20 cellular contexts compared by ENCODE assay signal in genomic region chr5:123350744-123351143, GRCh38.
A peak's percentile ranks its signal among the peaks of the same experiment; 100 is the strongest.
DNase-seq lines count a peak whose midpoint lies in the region; ATAC-seq and TF ChIP-seq lines count a peak whose summit lies in the region.
"Had no signal": no experiment of that assay in that cellular context is flagged by ENCODE, and none has a peak within 500 bp of the region (broad histone marks: within the 10 kb centered on the region; RNA-seq: fewer than 3 reads in every experiment).

No MANE protein-coding gene starts in this region.

- DNase-seq in NCI-H748 (lab: John Stamatoyannopoulos, UW; ENCODE audit: unreplicated experiment) (peak; percentile 5), NCI-H748 treated with DMSO at 0.1 percent for 48 hours (lab: John Stamatoyannopoulos, UW) (no peak), IMR-90 (peak; percentile 49), astrocyte of the hippocampus (ENCODE audit: low read depth, low spot score) (peak; percentile 9), renal cortical epithelial cell (ENCODE audit: low read depth) (peak; percentile 71), left cardiac atrium (no peak), NOMO-1 (lab: John Stamatoyannopoulos, UW; ENCODE audit: unreplicated experiment in 2 of 2) (no peak), DMS 273 treated with DMSO at 0.1 percent for 48 hours (lab: John Stamatoyannopoulos, UW) (no peak)
- DNase-seq: BE2C; CD4-positive, CD25-positive, alpha-beta regulatory T cell; COR-L47; DMS153; EL; KBM-7; NCI-H1417 treated with DMSO at 0.1 percent for 48 hours; NCI-H1930; NCI-H2227 treated with DMSO at 0.1 percent for 48 hours; NCI-H526; Right ventricle myocardium superior had no signal

- H2BK5ac ChIP-seq in IMR-90 (ENCODE audit: low read depth, low read length, poor library complexity, severe bottlenecking): peak overlapping the region; percentile 87

- no peak overlapping the region for H2BK20ac ChIP-seq in IMR-90 (ENCODE audit: low read depth, low read length)

- peak overlapping the region; percentile 63; the same call in 1 of the 2 replicates for H3K4me2 ChIP-seq in IMR-90 (ENCODE audit: low read depth, low read length)

- H3K9me1 ChIP-seq in IMR-90 (ENCODE audit: insufficient read depth, low read length): no peaks in the 10 kb centered on the region

- H2BK15ac ChIP-seq in IMR-90 (ENCODE audit: low read depth, low read length): no peak overlapping the region

- H3K27ac ChIP-seq in IMR-90 (ENCODE audit: insufficient read depth, low read length): peak overlapping the region; percentile 40; the same call in 1 of the 2 replicates

- WGBS in IMR-90 (ENCODE audit: extremely low coverage in 2 of 2, insufficient read length in 1 of 2), 2 experiments: no CpG with 5 or more reads among the region's 1 CpG

- H3K36me3 ChIP-seq in IMR-90 (ENCODE audit: control insufficient read depth, insufficient read depth, low read length): peaks cover 3% of the 10 kb centered on the region; the same call in 1 of the 2 replicates
- H3K36me3 ChIP-seq: BE2C had no signal

- H4K20me1 ChIP-seq in IMR-90 (ENCODE audit: insufficient read depth, low read length): no peaks in the 10 kb centered on the region

- no peak for TF ChIP-seq POLR2A in IMR-90 (IDR thresholded peaks at IDR 0.05; ENCODE audit: low read depth, low read length)

- no peak overlapping the region for H2AFZ ChIP-seq in IMR-90 (replicated peaks; ENCODE audit: low read length, poor library complexity)

- no peaks in the 10 kb centered on the region for H3K4me1 ChIP-seq in IMR-90 (ENCODE audit: control insufficient read depth, insufficient read depth, low read length)
- H3K4me1 ChIP-seq: BE2C had no signal

- no peak overlapping the region for H3K4me3 ChIP-seq in IMR-90 (ENCODE audit: insufficient read depth, low read depth, low read length)
- H3K4me3 ChIP-seq: GM12878 had no signal

- no peak overlapping the region for H2AK5ac ChIP-seq in IMR-90 (ENCODE audit: low read depth, low read length)

- POLR2A ChIA-PET in IMR-90 (lab: Charles Lee; ENCODE audit: unreplicated experiment): no interaction called here

- H2AK9ac ChIP-seq in IMR-90 (replicated peaks; ENCODE audit: low read depth, low read length, poor library complexity): no peak overlapping the region

- no peaks in the 10 kb centered on the region for H3K9me3 ChIP-seq in IMR-90 (ENCODE audit: control insufficient read depth, insufficient read depth, low read length)
- H3K9me3 ChIP-seq: BE2C had no signal

- intact Hi-C loops in IMR-90 (cut with micrococcal nuclease): no loop called here
- intact Hi-C loops in left cardiac atrium (cut with DNase I): no loop called here

- H4K91ac ChIP-seq in IMR-90 (ENCODE audit: insufficient read depth, low read depth, low read length): no peak overlapping the region

- H3K23ac ChIP-seq in IMR-90 (ENCODE audit: low read depth, low read length): no peak overlapping the region

- no peak overlapping the region for H3K14ac ChIP-seq in IMR-90 (replicated peaks; ENCODE audit: low read depth, low read length)

- no peak for TF ChIP-seq CTCF in IMR-90 (conservative IDR thresholded peaks at IDR 0.05; ENCODE audit: low read depth, low read length)

- no peak overlapping the region for H3K9ac ChIP-seq in IMR-90 (ENCODE audit: low read depth, low read length)

- H3K79me1 ChIP-seq in IMR-90 (ENCODE audit: low read depth in 1 of 2, low read length in 2 of 2): no peaks in the 10 kb centered on the region

- dilution Hi-C loops in IMR-90 (cut with HindIII; ENCODE audit: low sequenced_read_pairs, unreplicated experiment): no loop called here

- H3K18ac ChIP-seq in IMR-90 (ENCODE audit: low read depth, low read length): peak overlapping the region; percentile 69; the same call in 1 of the 2 replicates

- H3K56ac ChIP-seq in IMR-90 (ENCODE audit: extremely low read depth, insufficient read depth, low read length): peak overlapping the region; percentile 64; the same call in 1 of the 2 replicates

- no peak overlapping the region for H4K5ac ChIP-seq in IMR-90 (ENCODE audit: low read depth, low read length)

- BruUV-seq in IMR-90 (replicated peaks; lab: Mats Ljungman, UMichigan): no TSS peak

- H3K27me3 ChIP-seq in IMR-90 (ENCODE audit: control insufficient read depth, insufficient read depth, low read length): no peaks in the 10 kb centered on the region
- H3K27me3 ChIP-seq: BE2C had no signal

- in situ Hi-C loops in IMR-90 (cut with MboI; ENCODE audit: low sequenced_read_pairs): no loop called here

- ATAC-seq in IMR-90 (ENCODE audit: low read depth) (peak; percentile 52), left cardiac atrium (no peak)
- ATAC-seq: GM12878 had no signal

- H3K4ac ChIP-seq in IMR-90 (ENCODE audit: low read depth, low read length): no peak overlapping the region

- H2BK120ac ChIP-seq in IMR-90 (ENCODE audit: low read depth, low read length): peak overlapping the region; percentile 76; the same call in 1 of the 2 replicates

- TF ChIP-seq RAD21 in IMR-90 (IDR thresholded peaks at IDR 0.05; ENCODE audit: low read length): no peak

- CTCF ChIA-PET in IMR-90 (lab: Yijun Ruan, JAX): no interaction called here

- H4K8ac ChIP-seq in IMR-90 (ENCODE audit: low read depth in 2 of 2, low read length in 2 of 2): peak overlapping the region in 1 of 2 experiments; percentile 66; a peak in 1 of 4 replicates

TF ChIP-seq in IMR-90, 13 proteins besides CTCF, POLR2A, EP300 and RAD21:
- TF ChIP-seq SMC3 (IDR thresholded peaks at IDR 0.05; ENCODE audit: low read depth, low read length) (no peak), RCOR1 (IDR thresholded peaks at IDR 0.05; ENCODE audit: insufficient replicate concordance, low read length) (no peak), MXI1 (IDR thresholded peaks at IDR 0.05; ENCODE audit: borderline replicate concordance, low read depth, low read length) (no peak), ELK1 (IDR thresholded peaks at IDR 0.05; ENCODE audit: borderline replicate concordance, low read depth, low read length) (no peak), BHLHE40 (IDR thresholded peaks at IDR 0.05; ENCODE audit: low read depth, low read length) (no peak), MAFK (IDR thresholded peaks at IDR 0.05; ENCODE audit: low read depth, low read length) (no peak), CHD1 (IDR thresholded peaks at IDR 0.05; ENCODE audit: low read depth, low read length) (no peak), CEBPB (IDR thresholded peaks at IDR 0.05; ENCODE audit: low read depth, low read length) (no peak)
- TF ChIP-seq, protein P1, sequence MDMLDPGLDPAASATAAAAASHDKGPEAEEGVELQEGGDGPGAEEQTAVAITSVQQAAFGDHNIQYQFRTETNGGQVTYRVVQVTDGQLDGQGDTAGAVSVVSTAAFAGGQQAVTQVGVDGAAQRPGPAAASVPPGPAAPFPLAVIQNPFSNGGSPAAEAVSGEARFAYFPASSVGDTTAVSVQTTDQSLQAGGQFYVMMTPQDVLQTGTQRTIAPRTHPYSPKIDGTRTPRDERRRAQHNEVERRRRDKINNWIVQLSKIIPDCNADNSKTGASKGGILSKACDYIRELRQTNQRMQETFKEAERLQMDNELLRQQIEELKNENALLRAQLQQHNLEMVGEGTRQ (IDR thresholded peaks at IDR 0.05; ENCODE audit: low read depth, low read length): no peak

Comparison
In these comparisons a context has a peak if more than half of its experiments do, and no peak if none do; other contexts are left out.
1. DNase-seq: peak in NCI-H748 (single experiment), IMR-90 (single experiment), astrocyte of the hippocampus (single experiment) and renal cortical epithelial cell (single experiment); none in NCI-H748 treated with DMSO at 0.1 percent for 48 hours (single experiment), left cardiac atrium (single experiment), NOMO-1 (0 of 2) and DMS 273 treated with DMSO at 0.1 percent for 48 hours (single experiment).